ENCODE assay signal across 8 cellular contexts in the genomic region with DNA sequence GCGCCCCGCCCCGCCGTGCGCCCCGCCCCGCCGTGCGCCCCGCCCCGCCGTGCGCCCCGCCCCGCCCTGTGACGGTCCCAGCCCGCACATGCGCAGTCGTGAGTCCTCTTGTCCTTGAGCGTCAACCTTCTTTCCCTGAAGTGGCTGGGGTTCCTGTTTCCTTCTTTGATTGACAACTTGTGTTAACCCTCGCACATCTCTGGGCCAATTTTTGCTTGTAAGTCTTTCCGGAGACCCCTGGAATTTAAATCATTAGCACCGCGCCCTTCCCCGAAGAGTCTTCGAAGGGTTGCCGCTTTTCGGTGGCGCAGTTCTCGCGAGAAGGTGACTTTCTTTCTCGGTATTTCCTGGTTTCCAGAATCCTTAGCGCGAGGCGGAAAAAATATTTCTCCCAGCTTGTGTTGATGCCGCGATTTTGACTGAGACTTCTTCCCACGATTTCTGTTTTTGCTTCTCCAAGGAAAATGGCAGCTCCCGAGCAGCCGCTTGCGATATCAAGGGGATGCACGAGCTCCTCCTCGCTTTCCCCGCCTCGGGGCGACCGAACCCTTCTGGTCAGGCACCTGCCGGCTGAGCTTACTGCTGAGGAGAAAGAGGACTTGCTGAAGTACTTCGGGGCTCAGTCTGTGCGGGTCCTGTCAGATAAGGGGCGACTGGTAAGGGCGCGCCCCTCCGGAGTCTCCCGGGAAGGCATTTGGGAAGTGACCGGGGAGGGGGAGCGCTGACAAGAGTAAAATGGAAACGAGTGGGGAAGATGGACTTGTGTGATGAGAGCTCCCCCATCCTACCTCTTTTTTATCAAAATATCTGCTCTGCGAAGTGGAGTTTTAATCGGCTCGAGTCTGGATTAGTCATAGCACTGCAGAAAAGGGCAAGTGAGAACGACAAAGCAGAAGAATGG. TPM values are rescaled to one million over a fixed set of nuclear protein-coding genes. Genes with fewer than 3 reads are reported as not detected.
DNase-seq lines count a peak whose midpoint lies in the region; ATAC-seq, FAIRE-seq and TF ChIP-seq lines count a peak whose summit lies in the region.

A gene with protein sequence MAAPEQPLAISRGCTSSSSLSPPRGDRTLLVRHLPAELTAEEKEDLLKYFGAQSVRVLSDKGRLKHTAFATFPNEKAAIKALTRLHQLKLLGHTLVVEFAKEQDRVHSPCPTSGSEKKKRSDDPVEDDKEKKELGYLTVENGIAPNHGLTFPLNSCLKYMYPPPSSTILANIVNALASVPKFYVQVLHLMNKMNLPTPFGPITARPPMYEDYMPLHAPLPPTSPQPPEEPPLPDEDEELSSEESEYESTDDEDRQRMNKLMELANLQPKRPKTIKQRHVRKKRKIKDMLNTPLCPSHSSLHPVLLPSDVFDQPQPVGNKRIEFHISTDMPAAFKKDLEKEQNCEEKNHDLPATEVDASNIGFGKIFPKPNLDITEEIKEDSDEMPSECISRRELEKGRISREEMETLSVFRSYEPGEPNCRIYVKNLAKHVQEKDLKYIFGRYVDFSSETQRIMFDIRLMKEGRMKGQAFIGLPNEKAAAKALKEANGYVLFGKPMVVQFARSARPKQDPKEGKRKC (plus strand): TSS at position 93 of the 901 bp plus-strand sequence. CDS start 372 bp downstream, at position 465.

- H3K9me3 ChIP-seq in BLaER1 treated with 17β-estradiol and CSF1 and Interleukin-3, amounts not matched to agents 10 nM and 100 nM (replicated peaks in 1 of 11): peaks cover 0 to 14% (median 5%) of the 10 kb centered on the region in 11 experiments; a peak in 10 of 22 replicates
- H3K9me3 ChIP-seq in HepG2 (ENCODE audit: low read length): no peaks in the 10 kb centered on the region

- BruUV-seq in HepG2 (replicated peaks; lab: Mats Ljungman, UMichigan): TSS peak; percentile 68

- POLR2A ChIA-PET in HepG2 (lab: Yijun Ruan, JAX): no interaction called here

- H3K79me2 ChIP-seq in HepG2 (ENCODE audit: insufficient read depth, low read length): peaks cover 27% of the 10 kb centered on the region

- TF ChIP-seq RAD21 in HepG2 (CRISPR knock-in tag; IDR thresholded peaks at IDR 0.05): no peak

- TF ChIP-seq EP300 in HepG2 (IDR thresholded peaks at IDR 0.05; ENCODE audit: low read depth in 2 of 2, low read length in 2 of 2) (no peak), HepG2 (CRISPR knock-in tag; IDR thresholded peaks at IDR 0.05; ENCODE audit: borderline replicate concordance) (no peak)

- H3K4me2 ChIP-seq in BLaER1 treated with 17β-estradiol and CSF1 and Interleukin-3, amounts not matched to agents 10 nM and 100 nM: peak within 1 kb of the TSS; percentile 73 to 96 (median 86)
- peak within 1 kb of the TSS; percentile 95 for H3K4me2 ChIP-seq in HepG2 (ENCODE audit: low read depth, low read length)

- intact Hi-C loops in HepG2 (cut with micrococcal nuclease; ENCODE audit: unreplicated experiment): no loop called here

- H3K4me1 ChIP-seq in BLaER1 treated with 17β-estradiol and CSF1 and Interleukin-3, amounts not matched to agents 10 nM and 100 nM: peaks cover 10 to 37% (median 24%) of the 10 kb centered on the region in 10 experiments; a peak in 19 of 20 replicates
- H3K4me1 ChIP-seq in HepG2 (ENCODE audit: insufficient read depth, low read length): peaks cover 27% of the 10 kb centered on the region

- peak within 1 kb of the TSS; percentile 98 for H2AFZ ChIP-seq in HepG2 (ENCODE audit: low read length)

- TF ChIP-seq POLR2A in HepG2 (IDR thresholded peaks at IDR 0.05; ENCODE audit: insufficient read depth in 1 of 2, low read depth in 2 of 2, low read length in 2 of 2): peak; percentile 56 to 58; a peak in 3 of 4 replicates

- peaks cover 26 to 34% (median 31%) of the 10 kb centered on the region in 11 experiments for H3K36me3 ChIP-seq in BLaER1 treated with 17β-estradiol and CSF1 and Interleukin-3, amounts not matched to agents 10 nM and 100 nM
- peaks cover 0 to 10% of the 10 kb centered on the region in 2 experiments; a peak in 1 of 5 replicates for H3K36me3 ChIP-seq in HepG2 (replicated peaks in 1 of 2; ENCODE audit: control insufficient read depth in 1 of 2, insufficient read depth in 2 of 2, low read length in 2 of 2)

- H3K27me3 ChIP-seq in BLaER1 treated with 17β-estradiol and CSF1 and Interleukin-3, amounts not matched to agents 10 nM and 100 nM: no peaks in the 10 kb centered on the region
- peaks cover 0 to 4% of the 10 kb centered on the region in 2 experiments; a peak in 1 of 5 replicates for H3K27me3 ChIP-seq in HepG2 (ENCODE audit: control insufficient read depth in 1 of 2, insufficient read depth in 2 of 2, low read length in 2 of 2)

- 2% methylated on average over 45 of the region's 62 CpGs for WGBS in HepG2 (ENCODE audit: low lambda C conversion rate)

- TF ChIP-seq CTCF in HepG2 (CRISPR knock-in tag; IDR thresholded peaks at IDR 0.05): 0 out of 2 replicates have a peak, but pooled peaks have one; percentile 17

- DNase-seq in NCI-H748 (lab: John Stamatoyannopoulos, UW; ENCODE audit: unreplicated experiment) (peak; percentile 91), dermis blood vessel endothelial cell (peak; percentile 93), HepG2 (ENCODE audit: low spot score) (peak; percentile 83)
- peak; percentile 85 to 87 for DNase-seq in activated CD4-positive, alpha-beta T cell treated with anti-CD3 and anti-CD28 coated beads, Interleukin-2, amount 50 U/mL, for 24 hours (ENCODE audit: low read depth in 1 of 2, low spot score in 1 of 2)
- DNase-seq in stimulated activated CD4-positive, alpha-beta T cell treated with anti-CD3 and anti-CD28 coated beads, Interleukin-4, amount 100 ng/mL, for 1 hour: peak; percentile 85

- CTCF ChIA-PET in HepG2 (lab: Yijun Ruan, JAX; ENCODE audit: low intra/inter-chr PET ratio, low total read pairs): no interaction called here

- peak within 1 kb of the TSS; percentile 87 to 98 (median 94) for H3K27ac ChIP-seq in BLaER1 treated with 17β-estradiol and CSF1 and Interleukin-3, amounts not matched to agents 10 nM and 100 nM
- peak within 1 kb of the TSS; percentile 99 for H3K27ac ChIP-seq in HepG2 (ENCODE audit: extremely low read length, insufficient read depth, low read length)

- FAIRE-seq in HepG2 (lab: Jason Lieb, UNC): peak; percentile 51

- peaks cover 0 to 40% (median 15%) of the 10 kb centered on the region in 11 experiments; a peak in 11 of 22 replicates for H4K20me1 ChIP-seq in BLaER1 treated with 17β-estradiol and CSF1 and Interleukin-3, amounts not matched to agents 10 nM and 100 nM
- H4K20me1 ChIP-seq in HepG2 (ENCODE audit: insufficient read depth, low read length): no peaks in the 10 kb centered on the region

- peak; percentile 70 for ATAC-seq in GM19351 (IDR thresholded peaks at IDR 0.05; ENCODE audit: unreplicated experiment)
- ATAC-seq in HG03521 (IDR thresholded peaks at IDR 0.05; ENCODE audit: unreplicated experiment): peak; percentile 67
- peak; percentile 85 for ATAC-seq in HepG2

- peak within 1 kb of the TSS; percentile 87 to 95 (median 91) for H3K9ac ChIP-seq in BLaER1 treated with 17β-estradiol and CSF1 and Interleukin-3, amounts not matched to agents 10 nM and 100 nM
- peak within 1 kb of the TSS; percentile 93 for H3K9ac ChIP-seq in HepG2 (ENCODE audit: insufficient read depth, low read depth, low read length)

- in situ Hi-C loops in HepG2 (cut with HindIII; ENCODE audit: extremely low pct_ligation_motif_present, low pct_unique_long_range_greater_than_20kb): no loop called here

- H3K4me3 ChIP-seq in BLaER1 treated with 17β-estradiol and CSF1 and Interleukin-3, amounts not matched to agents 10 nM and 100 nM: peak within 1 kb of the TSS; percentile 71 to 98 (median 88)
- peak within 1 kb of the TSS; percentile 94 to 100 (median 100) for H3K4me3 ChIP-seq in HepG2 (replicated peaks in 1 of 3; ENCODE audit: insufficient read depth in 1 of 3, low read depth in 2 of 3, low read length in 3 of 3)

TF ChIP-seq in HepG2, 621 proteins besides CTCF, POLR2A, EP300 and RAD21 (continues in another document):
- TF ChIP-seq TAF1 (CRISPR knock-in tag; IDR thresholded peaks at IDR 0.05) (peak; percentile 34; the same call in 1 of the 2 replicates), ZNF256 (CRISPR knock-in tag; conservative IDR thresholded peaks at IDR 0.05) (0 out of 2 replicates have a peak, but pooled peaks have one; percentile 41), IRX3 (CRISPR knock-in tag; IDR thresholded peaks at IDR 0.05; ENCODE audit: borderline replicate concordance, low read depth) (no peak)
- TF ChIP-seq, protein P1, sequence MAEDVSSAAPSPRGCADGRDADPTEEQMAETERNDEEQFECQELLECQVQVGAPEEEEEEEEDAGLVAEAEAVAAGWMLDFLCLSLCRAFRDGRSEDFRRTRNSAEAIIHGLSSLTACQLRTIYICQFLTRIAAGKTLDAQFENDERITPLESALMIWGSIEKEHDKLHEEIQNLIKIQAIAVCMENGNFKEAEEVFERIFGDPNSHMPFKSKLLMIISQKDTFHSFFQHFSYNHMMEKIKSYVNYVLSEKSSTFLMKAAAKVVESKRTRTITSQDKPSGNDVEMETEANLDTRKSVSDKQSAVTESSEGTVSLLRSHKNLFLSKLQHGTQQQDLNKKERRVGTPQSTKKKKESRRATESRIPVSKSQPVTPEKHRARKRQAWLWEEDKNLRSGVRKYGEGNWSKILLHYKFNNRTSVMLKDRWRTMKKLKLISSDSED (CRISPR knock-in tag; IDR thresholded peaks at IDR 0.05): no peak

RNA-seq across cellular contexts. Expression of the gene that starts here (rescaled TPM):
- total RNA-seq in dermis blood vessel endothelial cell (3.1 and 4.8 TPM in 2 replicates), HepG2 (2016; rRNA removed; fragmentation: Illumina TruSeq; extraction: Trizol) (4.9 and 9.1 TPM in 2 replicates)
- 6.1 and 6.2 TPM in 2 replicates for total RNA-seq in HepG2 (2016; cell fraction: cytosol; rRNA removed; fragmentation: Illumina TruSeq; extraction: Trizol; ENCODE audit: low read depth)
- total RNA-seq in HepG2 (2016; cell fraction: insoluble cytoplasmic fraction; rRNA removed; fragmentation: Illumina TruSeq; extraction: Trizol): 4.6 and 8.4 TPM in 2 replicates
- 3.5 and 3.8 TPM in 2 replicates for total RNA-seq in HepG2 (2016; cell fraction: membrane; rRNA removed; fragmentation: Illumina TruSeq; extraction: Trizol)
- total RNA-seq in HepG2 (2016; cell fraction: nucleus; rRNA removed; fragmentation: Illumina TruSeq; extraction: Trizol): 18.3 and 22.2 TPM in 2 replicates
- polyA plus RNA-seq in HepG2 (2011; rRNA removed): 18.8 and 22.1 TPM in 2 replicates
- polyA plus RNA-seq in HepG2 (2011; cell fraction: cytosol; rRNA removed): 4.3 and 4.9 TPM in 2 replicates
- 30.7 and 40.2 TPM in 2 replicates for polyA plus RNA-seq in HepG2 (2011; cell fraction: nucleus; rRNA removed)
- 8.7 and 9.4 TPM in 2 replicates for polyA plus RNA-seq in HepG2 (2012)
- polyA plus RNA-seq in HepG2 (2016; cell fraction: cytosol; fragmentation: Illumina TruSeq; extraction: Trizol; ENCODE audit: low read depth): 2.1 TPM in 2 replicates
- polyA plus RNA-seq in HepG2 (2016; cell fraction: insoluble cytoplasmic fraction; fragmentation: Illumina TruSeq; extraction: Trizol; ENCODE audit: low read depth): 7.4 and 8.0 TPM in 2 replicates
- 2.9 and 3.0 TPM in 2 replicates for polyA plus RNA-seq in HepG2 (2016; cell fraction: membrane; fragmentation: Illumina TruSeq; extraction: Trizol; ENCODE audit: low read depth)
- polyA plus RNA-seq in HepG2 (2016; cell fraction: nucleus; fragmentation: Illumina TruSeq; extraction: Trizol; ENCODE audit: insufficient read depth, low read depth): 30.2 and 32.3 TPM in 2 replicates
- polyA minus RNA-seq in HepG2 (2011; rRNA and poly(A)+ RNA removed; ENCODE audit: low replicate concordance): 9.1 and 23.5 TPM in 2 replicates
- polyA minus RNA-seq in HepG2 (2011; cell fraction: cytosol; rRNA and poly(A)+ RNA removed): 1.5 and 7.0 TPM in 2 replicates
- 72.6 and 74.3 TPM in 2 replicates for polyA minus RNA-seq in HepG2 (2011; cell fraction: nucleus; rRNA and poly(A)+ RNA removed)

Comparison
In these comparisons a context has a peak if more than half of its experiments do, and no peak if none do; other contexts are left out.
1. Peak in every context shown above with its lines: DNase-seq, ATAC-seq, H3K4me3 ChIP-seq and H3K27ac ChIP-seq.